12 cellular contexts compared by ENCODE assay signal in the genomic region with DNA sequence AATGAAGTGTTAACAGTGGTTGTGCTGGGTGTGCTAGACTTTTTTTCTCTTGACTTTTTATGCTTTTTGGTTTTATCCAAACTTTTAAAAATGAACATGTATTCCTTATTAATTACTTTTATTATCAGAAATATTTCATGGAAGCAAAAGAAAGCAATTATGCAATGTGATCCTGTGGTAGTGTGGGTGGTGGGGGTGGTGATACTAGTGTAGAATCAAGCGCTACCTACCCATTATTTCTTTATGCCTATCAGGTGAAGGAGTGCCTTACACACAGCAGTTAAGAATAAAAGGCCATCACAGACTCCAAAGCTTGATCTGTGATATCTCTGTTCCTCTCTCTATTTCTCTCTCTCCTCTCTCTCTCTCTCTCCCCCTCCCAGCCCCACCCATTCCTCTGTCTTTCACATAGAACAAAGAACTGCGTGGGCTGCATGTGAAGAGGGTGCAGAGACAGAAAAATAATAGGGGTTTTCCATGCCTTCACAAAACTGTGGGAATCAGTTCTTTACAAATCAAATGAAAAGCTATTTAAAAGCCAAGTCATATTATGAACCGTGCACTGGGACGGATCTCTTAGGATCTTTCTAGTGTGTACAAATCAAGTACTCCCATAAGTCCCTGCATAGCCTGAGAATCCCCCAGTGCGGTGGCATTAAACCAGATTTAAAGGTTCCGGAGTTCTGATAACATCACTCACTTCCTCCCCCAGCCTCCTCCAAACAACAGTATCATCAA.
A peak's percentile ranks its signal among the peaks of the same experiment; 100 is the strongest.
DNase-seq lines count a peak whose midpoint lies in the region; ATAC-seq, FAIRE-seq and TF ChIP-seq lines count a peak whose summit lies in the region.
"Had no signal": no experiment of that assay in that cellular context is flagged by ENCODE, and none has a peak within 500 bp of the region (broad histone marks: within the 10 kb centered on the region; RNA-seq: fewer than 3 reads in every experiment).

No MANE protein-coding gene starts in this region.

- no peaks in the 10 kb centered on the region for H3K9me3 ChIP-seq in A549
- H3K9me3 ChIP-seq in spleen = no peaks in the 10 kb centered on the region
- H3K9me3 ChIP-seq: lower lobe of right lung had no signal

- H3K4me2 ChIP-seq in A549 = peak overlapping the region; percentile 81

- H3K27me3 ChIP-seq in spleen (replicated peaks in 1 of 7) = no peaks in the 10 kb centered on the region

- H3K36me3 ChIP-seq in spleen = no peaks in the 10 kb centered on the region
- H3K36me3 ChIP-seq: lower lobe of right lung had no signal

- H3K4me3 ChIP-seq in A549 (no peak overlapping the region), spleen (no peak overlapping the region)
- H3K4me3 ChIP-seq: lower lobe of right lung, skin epidermis had no signal

- TF ChIP-seq EP300 in A549 (IDR thresholded peaks at IDR 0.05) = no peak

- CTCF ChIA-PET in A549 (lab: Yijun Ruan, JAX) = interaction anchor here (1.0 kb wide), 1 partner anchor 32 kb away, joined by 3 read pairs; no protein-coding TSS in a partner anchor

- H3K4me1 ChIP-seq in A549 = peaks cover 55% of the 10 kb centered on the region
- no peaks in the 10 kb centered on the region for H3K4me1 ChIP-seq in spleen
- H3K4me1 ChIP-seq: lower lobe of right lung had no signal

- TF ChIP-seq POLR2A in A549 (IDR thresholded peaks at IDR 0.05; ENCODE audit: low read length) = no peak
- TF ChIP-seq POLR2A in spleen (IDR thresholded peaks at IDR 0.05) = no peak

- H3K36me3 Mint-ChIP-seq in activated naive CD4-positive, alpha-beta T cell treated with anti-CD3 and anti-CD28 coated beads, Interleukin-2, amount 50 U/mL, for 24 hours = no peaks in the 10 kb centered on the region
- H3K36me3 Mint-ChIP-seq in neural crest cell (ENCODE audit: low read depth) = peaks cover 2% of the 10 kb centered on the region

- FAIRE-seq in A549 (lab: Jason Lieb, UNC) = no peak

- no peaks in the 10 kb centered on the region for H3K27me3 Mint-ChIP-seq in activated naive CD4-positive, alpha-beta T cell treated with anti-CD3 and anti-CD28 coated beads, Interleukin-2, amount 50 U/mL, for 24 hours
- H3K27me3 Mint-ChIP-seq in neural crest cell (ENCODE audit: low read depth) = no peaks in the 10 kb centered on the region

- no peak for TF ChIP-seq CTCF in A549 (IDR thresholded peaks at IDR 0.05)
- TF ChIP-seq CTCF in neural crest cell (conservative IDR thresholded peaks at IDR 0.05) = no peak
- TF ChIP-seq CTCF in spleen (IDR thresholded peaks at IDR 0.05 in 8 of 11, conservative IDR thresholded peaks at IDR 0.05 in 3 of 11) = no peak

- DNase-seq in A549 (ENCODE audit: low read depth in 1 of 2, low spot score in 1 of 2) (no peak), T-helper 1 cell (peak in 3 of 5 donors; percentile 7 to 40 (median 14)), neural crest cell (ENCODE audit: low read depth, low spot score) (no peak), NCI-H128 (lab: John Stamatoyannopoulos, UW; ENCODE audit: unreplicated experiment) (no peak), spleen (no peak), NCI-H2171 (lab: John Stamatoyannopoulos, UW) (no peak)
- DNase-seq: DMS53, lower lobe of right lung, NCI-H1105 had no signal

- peak overlapping the region; percentile 57 for H3K27ac Mint-ChIP-seq in activated naive CD4-positive, alpha-beta T cell treated with anti-CD3 and anti-CD28 coated beads, Interleukin-2, amount 50 U/mL, for 24 hours
- H3K27ac Mint-ChIP-seq in neural crest cell (ENCODE audit: unreplicated experiment) = peak overlapping the region; percentile 10

- ATAC-seq in A549 (no peak), HG03571 (IDR thresholded peaks at IDR 0.05; ENCODE audit: unreplicated experiment) (no peak)
- ATAC-seq: lower lobe of right lung had no signal

- H3K9me3 Mint-ChIP-seq in activated naive CD4-positive, alpha-beta T cell treated with anti-CD3 and anti-CD28 coated beads, Interleukin-2, amount 50 U/mL, for 24 hours = no peaks in the 10 kb centered on the region
- peaks cover 13% of the 10 kb centered on the region for H3K9me3 Mint-ChIP-seq in neural crest cell

- WGBS in A549 (ENCODE audit: missing lambda C conversion rate) = 83% methylated on average over 6 of the region's 6 CpGs
- 49 to 61% (median 55%) methylated on average over 6 of the region's 6 CpGs for WGBS in spleen, 5 donors

- H3K4me3 Mint-ChIP-seq in activated naive CD4-positive, alpha-beta T cell treated with anti-CD3 and anti-CD28 coated beads, Interleukin-2, amount 50 U/mL, for 24 hours = peak overlapping the region; percentile 42
- H3K4me3 Mint-ChIP-seq in neural crest cell = no peak overlapping the region

- TF ChIP-seq RAD21 in A549 (conservative IDR thresholded peaks at IDR 0.05 in 1 of 2, IDR thresholded peaks at IDR 0.05 in 1 of 2) = no peak

- POLR2A ChIA-PET in A549 (lab: Yijun Ruan, JAX) = no interaction called here

- H3K4me1 Mint-ChIP-seq in activated naive CD4-positive, alpha-beta T cell treated with anti-CD3 and anti-CD28 coated beads, Interleukin-2, amount 50 U/mL, for 24 hours = peaks cover 32% of the 10 kb centered on the region
- peaks cover 18% of the 10 kb centered on the region for H3K4me1 Mint-ChIP-seq in neural crest cell

- peak overlapping the region; percentile 84 to 88 for H3K27ac ChIP-seq in A549
- H3K27ac ChIP-seq in spleen = peak overlapping the region in 3 of 8 donors; percentile 20 to 31 (median 21)
- H3K27ac ChIP-seq: lower lobe of right lung had no signal

- intact Hi-C loops in spleen (cut with DNase I; ENCODE audit: low total_unique reads) = no loop called here

TF ChIP-seq in A549, 52 proteins besides CTCF, POLR2A, EP300 and RAD21:
- TF ChIP-seq GATA3 (IDR thresholded peaks at IDR 0.05; ENCODE audit: borderline replicate concordance) (no peak), JUNB (IDR thresholded peaks at IDR 0.05) (no peak), CEBPB (IDR thresholded peaks at IDR 0.05) (0 out of 4 replicates have a peak, but pooled peaks of 1 of the 2 experiments have one; percentile 6), MAZ (IDR thresholded peaks at IDR 0.05; ENCODE audit: borderline replicate concordance, low read depth, low read length) (no peak)
- TF ChIP-seq, protein P1, sequence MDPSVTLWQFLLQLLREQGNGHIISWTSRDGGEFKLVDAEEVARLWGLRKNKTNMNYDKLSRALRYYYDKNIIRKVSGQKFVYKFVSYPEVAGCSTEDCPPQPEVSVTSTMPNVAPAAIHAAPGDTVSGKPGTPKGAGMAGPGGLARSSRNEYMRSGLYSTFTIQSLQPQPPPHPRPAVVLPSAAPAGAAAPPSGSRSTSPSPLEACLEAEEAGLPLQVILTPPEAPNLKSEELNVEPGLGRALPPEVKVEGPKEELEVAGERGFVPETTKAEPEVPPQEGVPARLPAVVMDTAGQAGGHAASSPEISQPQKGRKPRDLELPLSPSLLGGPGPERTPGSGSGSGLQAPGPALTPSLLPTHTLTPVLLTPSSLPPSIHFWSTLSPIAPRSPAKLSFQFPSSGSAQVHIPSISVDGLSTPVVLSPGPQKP (IDR thresholded peaks at IDR 0.05; ENCODE audit: low read depth, low read length) = no peak
- TF ChIP-seq, protein P2, sequence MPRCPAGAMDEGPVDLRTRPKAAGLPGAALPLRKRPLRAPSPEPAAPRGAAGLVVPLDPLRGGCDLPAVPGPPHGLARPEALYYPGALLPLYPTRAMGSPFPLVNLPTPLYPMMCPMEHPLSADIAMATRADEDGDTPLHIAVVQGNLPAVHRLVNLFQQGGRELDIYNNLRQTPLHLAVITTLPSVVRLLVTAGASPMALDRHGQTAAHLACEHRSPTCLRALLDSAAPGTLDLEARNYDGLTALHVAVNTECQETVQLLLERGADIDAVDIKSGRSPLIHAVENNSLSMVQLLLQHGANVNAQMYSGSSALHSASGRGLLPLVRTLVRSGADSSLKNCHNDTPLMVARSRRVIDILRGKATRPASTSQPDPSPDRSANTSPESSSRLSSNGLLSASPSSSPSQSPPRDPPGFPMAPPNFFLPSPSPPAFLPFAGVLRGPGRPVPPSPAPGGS (IDR thresholded peaks at IDR 0.05) = no peak
- TF ChIP-seq, protein P3, sequence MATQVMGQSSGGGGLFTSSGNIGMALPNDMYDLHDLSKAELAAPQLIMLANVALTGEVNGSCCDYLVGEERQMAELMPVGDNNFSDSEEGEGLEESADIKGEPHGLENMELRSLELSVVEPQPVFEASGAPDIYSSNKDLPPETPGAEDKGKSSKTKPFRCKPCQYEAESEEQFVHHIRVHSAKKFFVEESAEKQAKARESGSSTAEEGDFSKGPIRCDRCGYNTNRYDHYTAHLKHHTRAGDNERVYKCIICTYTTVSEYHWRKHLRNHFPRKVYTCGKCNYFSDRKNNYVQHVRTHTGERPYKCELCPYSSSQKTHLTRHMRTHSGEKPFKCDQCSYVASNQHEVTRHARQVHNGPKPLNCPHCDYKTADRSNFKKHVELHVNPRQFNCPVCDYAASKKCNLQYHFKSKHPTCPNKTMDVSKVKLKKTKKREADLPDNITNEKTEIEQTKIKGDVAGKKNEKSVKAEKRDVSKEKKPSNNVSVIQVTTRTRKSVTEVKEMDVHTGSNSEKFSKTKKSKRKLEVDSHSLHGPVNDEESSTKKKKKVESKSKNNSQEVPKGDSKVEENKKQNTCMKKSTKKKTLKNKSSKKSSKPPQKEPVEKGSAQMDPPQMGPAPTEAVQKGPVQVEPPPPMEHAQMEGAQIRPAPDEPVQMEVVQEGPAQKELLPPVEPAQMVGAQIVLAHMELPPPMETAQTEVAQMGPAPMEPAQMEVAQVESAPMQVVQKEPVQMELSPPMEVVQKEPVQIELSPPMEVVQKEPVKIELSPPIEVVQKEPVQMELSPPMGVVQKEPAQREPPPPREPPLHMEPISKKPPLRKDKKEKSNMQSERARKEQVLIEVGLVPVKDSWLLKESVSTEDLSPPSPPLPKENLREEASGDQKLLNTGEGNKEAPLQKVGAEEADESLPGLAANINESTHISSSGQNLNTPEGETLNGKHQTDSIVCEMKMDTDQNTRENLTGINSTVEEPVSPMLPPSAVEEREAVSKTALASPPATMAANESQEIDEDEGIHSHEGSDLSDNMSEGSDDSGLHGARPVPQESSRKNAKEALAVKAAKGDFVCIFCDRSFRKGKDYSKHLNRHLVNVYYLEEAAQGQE (IDR thresholded peaks at IDR 0.05) = no peak
TF ChIP-seq in A549: peak in this region for 1.

Comparison
In these comparisons a context has a peak if more than half of its experiments do, and no peak if none do; other contexts are left out.
1. DNase-seq: peak in T-helper 1 cell (3 of 5); none in A549 (0 of 2), neural crest cell (single experiment), NCI-H128 (single experiment), spleen (single experiment) and NCI-H2171 (single experiment).